Comparison of ENCODE assay signal across 18 cellular contexts in genomic region chr18:26207937-26208336, GRCh38. TPM values are rescaled to one million over a fixed set of nuclear protein-coding genes. Genes with fewer than 3 reads are reported as not detected.
"Had no signal": no experiment of that assay in that cellular context is flagged by ENCODE, and none has a peak within 500 bp of the region (broad histone marks: within the 10 kb centered on the region; RNA-seq: fewer than 3 reads in every experiment).

No MANE protein-coding gene starts in this region.

- H3K36me3 ChIP-seq: neutrophil, right lobe of liver, suprapubic skin, thyroid gland had no signal

- FAIRE-seq: urothelium cell line had no signal

- DNase-seq: effector memory CD8-positive, alpha-beta T cell; foreskin melanocyte; head of caudate nucleus; mammary epithelial cell; naive thymus-derived CD4-positive, alpha-beta T cell; psoas muscle; retina; right lobe of liver; stimulated activated CD4-positive, alpha-beta T cell treated with anti-CD3 and anti-CD28 coated beads, Interleukin-4, amount 100 ng/mL, for 1 hour; stimulated activated CD8-positive, alpha-beta memory T cell treated with anti-CD3 and anti-CD28 coated beads, Interleukin-4, amount 100 ng/mL, for 48 hours; stimulated activated naive CD8-positive, alpha-beta T cell treated with anti-CD3 and anti-CD28 coated beads, Interleukin-15, Interleukin-2, amounts not matched to agents 100 U/mL and 50 U/mL, for 24 hours; thyroid gland had no signal

- H3K27me3 ChIP-seq: hepatocyte, neutrophil, right lobe of liver, suprapubic skin, thyroid gland had no signal

- ATAC-seq: effector memory CD8-positive, alpha-beta T cell; left lobe of liver; naive thymus-derived CD4-positive, alpha-beta T cell; psoas muscle; right lobe of liver; stimulated activated effector memory CD8-positive, alpha-beta T cell treated with anti-CD3 and anti-CD28 coated beads, Interleukin-12 subunit alpha, Interleukin-12 subunit beta, amount 100 ng/mL, for 72 hours; stimulated activated naive CD8-positive, alpha-beta T cell treated with anti-CD3 and anti-CD28 coated beads, Interleukin-15, Interleukin-2, amounts not matched to agents 100 U/mL and 50 U/mL, for 24 hours had no signal

- H3K4me3 ChIP-seq: hepatocyte, psoas muscle, right lobe of liver, suprapubic skin, thyroid gland had no signal

RNA-seq across cellular contexts. Expression of gene TAF4B, which starts 18.3 kb away (rescaled TPM):
- polyA plus RNA-seq: hepatocyte had no signal
